ENCODE assay signal across 34 cellular contexts in genomic region chr5:112113565-112113964, GRCh38.
"Had no signal": no experiment of that assay in that cellular context is flagged by ENCODE, and none has a peak within 500 bp of the region (broad histone marks: within the 10 kb centered on the region; RNA-seq: fewer than 3 reads in every experiment).

No MANE protein-coding gene starts in this region.

- H3K4me2 ChIP-seq: KMS-11 had no signal

- H3K27me3 ChIP-seq: MG63 had no signal

- DNase-seq: Karpas-422, Kasumi-1, MG63, MM.1S, MV-4-11, NCI-H1048, NCI-H1092, NCI-H1092 treated with DMSO at 0.1 percent for 48 hours, NCI-H1105, NCI-H1105 treated with DMSO at 0.1 percent for 48 hours, NCI-H1417, NCI-H1417 treated with DMSO at 0.1 percent for 48 hours, NCI-H1436, NCI-H1436 treated with DMSO at 0.1 percent for 48 hours, NCI-H146, NCI-H1694, NCI-H1694 treated with DMSO at 0.1 percent for 48 hours, NCI-H187, NCI-H187 treated with DMSO at 0.1 percent for 48 hours, NCI-H1930, NCI-H2029, NCI-H2029 treated with DMSO at 0.1 percent for 48 hours, NCI-H2081, NCI-H2081 treated with DMSO at 0.1 percent for 48 hours, NCI-H2107, NCI-H2171, NCI-H2171 treated with DMSO at 0.1 percent for 48 hours, NCI-H2227 treated with DMSO at 0.1 percent for 48 hours, NCI-H226, NCI-H345, NCI-H446, NCI-H446 treated with DMSO at 0.1 percent for 48 hours, NCI-H510A had no signal

- H3K9me3 ChIP-seq: MG63 had no signal

- H3K36me3 ChIP-seq: MG63 had no signal

- H3K9ac ChIP-seq: KMS-11 had no signal

- H3K27ac ChIP-seq: KMS-11 had no signal

- H3K4me3 ChIP-seq: MG63 had no signal
